Comparison of ENCODE assay signal across 8 cellular contexts in the genomic region with DNA sequence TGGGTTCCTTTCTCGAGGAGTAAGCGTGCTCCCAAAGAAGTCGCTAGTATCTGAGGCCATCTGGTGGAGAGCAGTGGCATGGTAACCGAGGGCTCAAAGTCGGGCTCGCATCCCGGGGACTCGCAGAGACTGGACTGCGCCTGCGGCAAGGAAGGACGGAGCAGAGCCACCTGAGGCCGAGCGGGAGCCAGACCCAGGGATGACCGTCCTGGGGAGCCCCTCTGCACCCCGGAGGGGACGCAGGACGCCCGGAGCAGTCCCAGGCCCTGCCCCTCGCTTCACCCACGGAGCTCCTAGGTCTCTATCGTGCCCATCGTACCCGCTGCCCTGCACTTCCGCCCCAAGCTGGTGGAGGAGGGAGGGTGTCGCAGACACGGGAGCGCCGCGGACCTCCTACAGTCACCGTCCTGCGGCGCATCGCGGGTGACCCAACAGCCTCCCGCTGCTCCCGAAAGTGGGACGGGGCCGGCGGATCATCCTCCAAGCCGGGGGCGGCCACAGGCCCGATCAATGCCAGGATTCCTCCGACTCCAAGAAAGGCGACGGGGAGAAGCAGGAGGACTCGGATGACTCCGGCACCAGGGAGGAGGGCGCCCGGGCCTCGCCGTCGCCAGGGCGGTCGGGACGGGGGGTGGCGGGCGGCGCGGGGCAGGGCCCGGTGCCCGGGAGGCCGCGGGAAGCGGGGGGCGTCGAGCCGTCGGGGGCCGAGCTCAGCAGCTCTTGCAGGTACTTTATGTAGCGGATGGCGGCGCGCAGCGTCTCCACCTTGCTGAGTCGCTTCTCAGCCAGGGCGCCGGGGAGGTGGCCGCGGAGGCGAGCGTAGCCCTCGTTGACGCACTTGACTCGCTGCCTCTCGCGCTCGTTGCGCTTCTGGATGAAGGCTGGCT. TPM values are rescaled to one million over a fixed set of nuclear protein-coding genes. Genes with fewer than 3 reads are reported as not detected.
A peak's percentile ranks its signal among the peaks of the same experiment; 100 is the strongest.
DNase-seq lines count a peak whose midpoint lies in the region; FAIRE-seq and TF ChIP-seq lines count a peak whose summit lies in the region.

No MANE protein-coding gene starts in this region.

- DNase-seq in CD4-positive, alpha-beta memory T cell: peak; percentile 69 to 79 (median 74)
- DNase-seq in GM20000 (ENCODE audit: low spot score) (peak; percentile 93), HTR-8/SVneo (ENCODE audit: insufficient read length, low spot score) (peak; percentile 97), NOMO-1 treated with dmso at 0.1 percent for 144 hours (lab: John Stamatoyannopoulos, UW; ENCODE audit: unreplicated experiment) (peak; percentile 78), endothelial cell (ENCODE audit: low spot score) (peak; percentile 92), mesothelial cell of epicardium (ENCODE audit: low spot score in 2 of 2, unreplicated experiment in 2 of 2) (peak; percentile 61 to 88)
- peak; percentile 54 for DNase-seq in activated CD8-positive, alpha-beta memory T cell treated with anti-CD3 and anti-CD28 coated beads, Interleukin-2, amount 50 U/mL, for 24 hours (ENCODE audit: extremely low read depth)
- peak; percentile 21 for DNase-seq in stimulated activated CD8-positive, alpha-beta memory T cell treated with anti-CD3 and anti-CD28 coated beads, Interleukin-15, amount 100 ng/mL, for 24 hours (ENCODE audit: low read depth)

- no peaks in the 10 kb centered on the region for H3K36me3 Mint-ChIP-seq in CD4-positive, alpha-beta memory T cell
- H3K36me3 Mint-ChIP-seq in endothelial cell (ENCODE audit: low read depth, unreplicated experiment) (no peaks in the 10 kb centered on the region), mesothelial cell of epicardium (no peaks in the 10 kb centered on the region)

- CTCF ChIA-PET in CD4-positive, alpha-beta memory T cell (lab: Charles Lee; ENCODE audit: partially characterized antibody): interaction anchor here (0.6 to 4.0 kb wide), 22 partner anchors 8 to 313 kb away, joined by 3 to 57 read pairs (median 4); a partner anchor contains a TSS

- FAIRE-seq in HTR-8/SVneo (lab: Jason Lieb, UNC): peak; percentile 97

- peaks cover 3 to 22% (median 10%) of the 10 kb centered on the region in 4 donors for H3K4me1 Mint-ChIP-seq in CD4-positive, alpha-beta memory T cell
- peaks cover under 1% of the 10 kb centered on the region for H3K4me1 Mint-ChIP-seq in endothelial cell (ENCODE audit: unreplicated experiment)
- H3K4me1 Mint-ChIP-seq in mesothelial cell of epicardium: no peaks in the 10 kb centered on the region

- TF ChIP-seq CTCF in GM20000 (IDR thresholded peaks at IDR 0.05; ENCODE audit: extremely low read depth, missing control alignments) (peak; percentile 78), endothelial cell (IDR thresholded peaks at IDR 0.05; ENCODE audit: unreplicated experiment) (peak; percentile 54), mesothelial cell of epicardium (IDR thresholded peaks at IDR 0.05; ENCODE audit: unreplicated experiment) (peak; percentile 76)

- H3K27me3 Mint-ChIP-seq in CD4-positive, alpha-beta memory T cell: no peaks in the 10 kb centered on the region
- peaks cover 19% of the 10 kb centered on the region for H3K27me3 Mint-ChIP-seq in endothelial cell (ENCODE audit: unreplicated experiment)
- peaks cover 45% of the 10 kb centered on the region for H3K27me3 Mint-ChIP-seq in mesothelial cell of epicardium (ENCODE audit: low read depth)

- intact Hi-C loops in CD4-positive, alpha-beta memory T cell (cut with micrococcal nuclease): loop anchor here (1.0 to 10.0 kb wide), 8 partner anchors 28 to 560 kb away; a partner anchor contains a TSS

- H3K9me3 ChIP-seq in CD4-positive, alpha-beta memory T cell (ENCODE audit: control insufficient read depth in 1 of 2, low read length in 2 of 2): no peaks in the 10 kb centered on the region

- H3K27me3 ChIP-seq in CD4-positive, alpha-beta memory T cell (ENCODE audit: insufficient read depth, low read length): no peaks in the 10 kb centered on the region

- peaks cover 11% of the 10 kb centered on the region for H3K4me1 ChIP-seq in CD4-positive, alpha-beta memory T cell (ENCODE audit: insufficient read depth, low read length)

- H3K9me3 Mint-ChIP-seq in CD4-positive, alpha-beta memory T cell: no peaks in the 10 kb centered on the region
- H3K9me3 Mint-ChIP-seq in endothelial cell (ENCODE audit: unreplicated experiment) (no peaks in the 10 kb centered on the region), mesothelial cell of epicardium (no peaks in the 10 kb centered on the region)

- H3K27ac Mint-ChIP-seq in CD4-positive, alpha-beta memory T cell: peak overlapping the region; percentile 75 to 93 (median 89)
- H3K27ac Mint-ChIP-seq in endothelial cell (ENCODE audit: unreplicated experiment): no peak overlapping the region
- no peak overlapping the region for H3K27ac Mint-ChIP-seq in mesothelial cell of epicardium

- peak overlapping the region; percentile 89 to 96 (median 92) for H3K4me3 Mint-ChIP-seq in CD4-positive, alpha-beta memory T cell
- H3K4me3 Mint-ChIP-seq in endothelial cell (ENCODE audit: unreplicated experiment) (peak overlapping the region; percentile 47), mesothelial cell of epicardium (peak overlapping the region; percentile 73)

- H3K36me3 ChIP-seq in CD4-positive, alpha-beta memory T cell (ENCODE audit: insufficient read depth, low read length): no peaks in the 10 kb centered on the region

- peak overlapping the region; percentile 57 to 65 for H3K4me3 ChIP-seq in CD4-positive, alpha-beta memory T cell (ENCODE audit: low read length in 2 of 2)

- H3K27ac ChIP-seq in CD4-positive, alpha-beta memory T cell (ENCODE audit: low read depth, low read length): peak overlapping the region; percentile 38

- POLR2A ChIA-PET in CD4-positive, alpha-beta memory T cell (lab: Charles Lee; ENCODE audit: partially characterized antibody): interaction anchor here (0.6 to 1.7 kb wide), 11 partner anchors 8 to 1235 kb away, joined by 3 to 10 read pairs (median 5); a partner anchor contains a TSS

RNA-seq across cellular contexts. Expression of a gene that starts 2.3 kb away (rescaled TPM):
- not detected for total RNA-seq in CD4-positive, alpha-beta memory T cell
- not detected for polyA plus RNA-seq in CD4-positive, alpha-beta memory T cell
- 0.08 TPM for total RNA-seq in endothelial cell (ENCODE audit: unreplicated experiment)
- total RNA-seq in mesothelial cell of epicardium: 0.05 TPM in 1 of 3 replicates, not detected in the others

RNA-seq across cellular contexts. Expression of a gene that starts 12.5 kb away (rescaled TPM):
- total RNA-seq in CD4-positive, alpha-beta memory T cell: under 1 TPM in 1 of 2 experiments, not detected in 1; 0.30 TPM
- not detected for polyA plus RNA-seq in CD4-positive, alpha-beta memory T cell
- not detected for total RNA-seq in endothelial cell (ENCODE audit: unreplicated experiment)
- total RNA-seq in mesothelial cell of epicardium: not detected in 3 replicates

RNA-seq across cellular contexts. Expression of a gene that starts 39.8 kb away (rescaled TPM):
- 10 to 100 TPM; 20.6 to 21.1 TPM for total RNA-seq in CD4-positive, alpha-beta memory T cell
- 10 to 100 TPM; 25.4 to 64.3 TPM for polyA plus RNA-seq in CD4-positive, alpha-beta memory T cell
- total RNA-seq in endothelial cell (ENCODE audit: unreplicated experiment): 78.7 TPM
- 133 to 140 TPM (median 136 TPM) in 3 replicates for total RNA-seq in mesothelial cell of epicardium

Comparison
In these comparisons a context has a peak if more than half of its experiments do, and no peak if none do; other contexts are left out.
1. Peak in every context shown above with its lines: DNase-seq, H3K4me3 ChIP-seq and H3K27ac ChIP-seq.
2. DNase-seq: peak in every context shown above with its lines; median percentile 97 in HTR-8/SVneo; 93 in GM20000; 92 in endothelial cell; 78 in NOMO-1 treated with dmso at 0.1 percent for 144 hours; 74 in mesothelial cell of epicardium; 74 in CD4-positive, alpha-beta memory T cell; 54 in activated CD8-positive, alpha-beta memory T cell treated with anti-CD3 and anti-CD28 coated beads, Interleukin-2, amount 50 U/mL, for 24 hours; 21 in stimulated activated CD8-positive, alpha-beta memory T cell treated with anti-CD3 and anti-CD28 coated beads, Interleukin-15, amount 100 ng/mL, for 24 hours.
3. H3K27ac Mint-ChIP-seq: peak in CD4-positive, alpha-beta memory T cell (7 of 7); none in endothelial cell (single experiment) and mesothelial cell of epicardium (single experiment).